Comparison of ENCODE assay signal across 16 cellular contexts in genomic region chr7:8151161-8151560, GRCh38.
"Had no signal": no experiment of that assay in that cellular context is flagged by ENCODE, and none has a peak within 500 bp of the region (broad histone marks: within the 10 kb centered on the region; RNA-seq: fewer than 3 reads in every experiment).

No MANE protein-coding gene starts in this region.

- DNase-seq: activated B cell treated with CpG ODN at 0.5 μM for 24 hours; activated CD4-positive, alpha-beta memory T cell treated with anti-CD3 and anti-CD28 coated beads for 36 hours; activated CD4-positive, alpha-beta T cell treated with anti-CD3 and anti-CD28 coated beads for 4 hours; activated naive CD4-positive, alpha-beta T cell treated with Interleukin-2 at 50 U/mL for 16 hours; activated naive CD8-positive, alpha-beta T cell treated with anti-CD3 and anti-CD28 coated beads, Interleukin-2, amount 10 ng/mL, durations not matched to agents 7 days and 5 days; effector memory CD4-positive, alpha-beta T cell; left cardiac atrium; mesendoderm; naive thymus-derived CD8-positive, alpha-beta T cell; pancreas; right lobe of liver; stimulated activated naive B cell treated with anti-CD40 and anti-IgM and Interleukin-4, amounts not matched to agents 10 μg/mL and 1 μg/mL and 100 μg/mL, for 72 hours; thyroid gland had no signal

- H3K4me3 ChIP-seq: hepatocyte, pancreas, right lobe of liver, smooth muscle cell, thyroid gland had no signal

- H3K36me3 ChIP-seq: right lobe of liver, thyroid gland had no signal

- H3K9me3 ChIP-seq: neutrophil, pancreas, right lobe of liver, thyroid gland had no signal

- H3K27ac ChIP-seq: hepatocyte, neutrophil, pancreas, right lobe of liver, thyroid gland had no signal

- H3K27me3 ChIP-seq: hepatocyte, neutrophil, pancreas, right lobe of liver, thyroid gland had no signal
